In the genomic region with DNA sequence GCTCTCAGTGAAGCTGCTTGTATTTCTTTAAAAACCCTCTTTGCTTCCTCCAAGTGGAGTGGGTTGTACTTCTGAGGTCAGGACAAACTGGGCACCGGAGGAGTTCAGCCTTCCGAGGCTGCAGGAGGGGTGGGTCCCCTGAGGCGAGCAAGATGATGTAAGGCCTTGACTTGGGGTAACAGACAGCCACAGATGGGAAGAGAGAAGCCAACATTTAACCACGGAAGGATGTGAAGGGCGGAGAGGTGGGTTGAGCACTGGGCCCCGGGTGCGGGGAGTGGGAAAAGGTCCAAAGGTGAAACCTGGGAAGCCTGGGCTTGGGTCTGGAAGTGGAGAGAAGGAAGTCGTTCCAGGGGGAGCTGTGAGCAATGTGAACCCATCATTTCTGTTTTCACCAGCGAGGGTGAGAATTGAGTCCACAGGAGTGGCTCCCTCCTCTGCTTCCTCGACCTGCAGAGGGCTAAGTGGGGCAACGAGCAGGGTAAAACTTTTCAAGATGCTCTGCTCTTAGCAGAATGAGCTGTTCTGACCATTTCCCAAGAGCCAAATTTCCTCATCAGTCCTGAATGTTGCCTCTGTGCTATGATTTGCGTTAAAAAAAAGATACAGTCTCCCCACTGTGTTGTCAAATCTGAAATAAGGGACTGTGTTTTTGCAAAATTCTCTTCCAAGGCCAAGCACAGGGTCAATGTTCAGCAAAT, we compare ENCODE assay signal across 18 cellular contexts.
DNase-seq lines count a peak whose midpoint lies in the region; ATAC-seq and TF ChIP-seq lines count a peak whose summit lies in the region.
"Had no signal": no experiment of that assay in that cellular context is flagged by ENCODE, and none has a peak within 500 bp of the region (broad histone marks: within the 10 kb centered on the region; RNA-seq: fewer than 3 reads in every experiment).

No MANE protein-coding gene starts in this region.

- H2AFZ ChIP-seq in MM.1S (ENCODE audit: low read length) = no peak overlapping the region

- no peaks in the 10 kb centered on the region for H3K36me3 ChIP-seq in MM.1S (replicated peaks; ENCODE audit: insufficient read depth, low read length)
- H3K36me3 ChIP-seq: ovary had no signal

- peak; percentile 3 for DNase-seq in NOMO-1 (lab: John Stamatoyannopoulos, UW; ENCODE audit: unreplicated experiment in 2 of 2)
- no peak for DNase-seq in NOMO-1 treated with dmso at 0.1 percent for 144 hours (lab: John Stamatoyannopoulos, UW; ENCODE audit: unreplicated experiment)
- peak; percentile 70 for DNase-seq in GF-D8 (lab: John Stamatoyannopoulos, UW)
- DNase-seq in SKM-1 (lab: John Stamatoyannopoulos, UW; ENCODE audit: unreplicated experiment) = peak; percentile 51
- peak; percentile 75 for DNase-seq in myocyte (ENCODE audit: low read depth)
- no peak for DNase-seq in MM.1S
- DNase-seq: 8988T; activated CD8-positive, alpha-beta memory T cell treated with anti-CD3 and anti-CD28 coated beads for 24 hours; foreskin keratinocyte; NCI-H187; NCI-H226; NK-92 treated with Interleukin-12 subunit alpha and Interleukin-12 subunit beta, amount 100 ng/mL, for 24 hours; ovary; stimulated activated CD4-positive, alpha-beta T cell treated with anti-CD3 and anti-CD28 coated beads, Interleukin-2, amount 100 ng/mL, for 24 hours had no signal

- H3K27me3 ChIP-seq in MM.1S (replicated peaks; ENCODE audit: insufficient read depth, low read length) = no peaks in the 10 kb centered on the region; the same call in 1 of the 2 replicates
- H3K27me3 ChIP-seq: foreskin keratinocyte, ovary had no signal

- no peak for ATAC-seq in HG02884 (IDR thresholded peaks at IDR 0.05; ENCODE audit: unreplicated experiment)
- no peak for ATAC-seq in HG03342 (IDR thresholded peaks at IDR 0.05; ENCODE audit: unreplicated experiment)
- ATAC-seq: foreskin keratinocyte had no signal

- no peaks in the 10 kb centered on the region for H4K20me1 ChIP-seq in MM.1S (ENCODE audit: insufficient read depth, low read length)

- TF ChIP-seq CTCF in MM.1S (IDR thresholded peaks at IDR 0.05; ENCODE audit: low read length) = no peak

- no peaks in the 10 kb centered on the region for H3F3A ChIP-seq in MM.1S (ENCODE audit: insufficient read depth, low read length)

- no peak overlapping the region for H3K4me2 ChIP-seq in MM.1S (ENCODE audit: low read depth, low read length)

- H3K9me3 ChIP-seq in MM.1S (replicated peaks; ENCODE audit: insufficient read depth, low read length) = no peaks in the 10 kb centered on the region
- H3K9me3 ChIP-seq: ovary had no signal

- no peak overlapping the region for H3K9ac ChIP-seq in MM.1S (ENCODE audit: low read length)

- no peaks in the 10 kb centered on the region for H3K9me2 ChIP-seq in MM.1S (replicated peaks; ENCODE audit: insufficient read depth, low read length)

- H3K27ac ChIP-seq in MM.1S (ENCODE audit: low read length) = no peak overlapping the region
- H3K27ac ChIP-seq: coronary artery, foreskin keratinocyte, ovary, VCaP had no signal

- H3K79me2 ChIP-seq in MM.1S (ENCODE audit: low read length) = no peaks in the 10 kb centered on the region

- H3K4me3 ChIP-seq in MM.1S (ENCODE audit: low read length) = no peak overlapping the region
- H3K4me3 ChIP-seq: coronary artery, ovary had no signal

- H3K4me1 ChIP-seq in MM.1S (ENCODE audit: low read length) = no peaks in the 10 kb centered on the region
- H3K4me1 ChIP-seq: foreskin keratinocyte had no signal

Comparison
In these comparisons a context has a peak if more than half of its experiments do, and no peak if none do; other contexts are left out.
1. DNase-seq: peak in NOMO-1 (2 of 2), GF-D8 (single experiment), SKM-1 (single experiment) and myocyte (single experiment); none in NOMO-1 treated with dmso at 0.1 percent for 144 hours (single experiment) and MM.1S (single experiment).